ENCODE assay signal across 13 cellular contexts in genomic region chr3:143998266-143998665, GRCh38. TPM values are rescaled to one million over a fixed set of nuclear protein-coding genes. Genes with fewer than 3 reads are reported as not detected.
DNase-seq lines count a peak whose midpoint lies in the region; ATAC-seq lines count a peak whose summit lies in the region.
"Had no signal": no experiment of that assay in that cellular context is flagged by ENCODE, and none has a peak within 500 bp of the region (broad histone marks: within the 10 kb centered on the region; RNA-seq: fewer than 3 reads in every experiment).

No MANE protein-coding gene starts in this region.

- ATAC-seq in GM19043 (IDR thresholded peaks at IDR 0.05; ENCODE audit: low read depth, unreplicated experiment) = peak; percentile 48
- ATAC-seq: activated naive CD4-positive, alpha-beta T cell treated with anti-CD3 and anti-CD28 coated beads, Interleukin-2, amount 50 U/mL, for 72 hours; psoas muscle had no signal

- DNase-seq in HS-5 (ENCODE audit: low read depth) (peak; percentile 86), astrocyte of the hippocampus (ENCODE audit: low read depth, low spot score) (peak; percentile 82), putamen (ENCODE audit: low spot score) (peak; percentile 16), HT-29 (ENCODE audit: low spot score) (no peak), DMS53 treated with DMSO at 0.1 percent for 48 hours (lab: John Stamatoyannopoulos, UW; ENCODE audit: unreplicated experiment) (no peak), AG08395 (ENCODE audit: low spot score) (no peak), NCI-H2196 treated with DMSO at 0.1 percent for 48 hours (lab: John Stamatoyannopoulos, UW; ENCODE audit: unreplicated experiment) (no peak)
- DNase-seq: activated CD4-positive, alpha-beta T cell treated with anti-CD3 and anti-CD28 coated beads for 48 hours; left cardiac atrium; NCI-H146; psoas muscle had no signal

RNA-seq across cellular contexts. Expression of gene DIPK2A, which starts 26.6 kb away (rescaled TPM):
- total RNA-seq in HT-29 (2014; rRNA removed; shearing (Covaris generic)) = 50.2 and 87.1 TPM in 2 replicates

Comparison
In these comparisons a context has a peak if more than half of its experiments do, and no peak if none do; other contexts are left out.
1. DNase-seq: peak in HS-5 (single experiment), astrocyte of the hippocampus (single experiment) and putamen (single experiment); none in HT-29 (single experiment), DMS53 treated with DMSO at 0.1 percent for 48 hours (single experiment), AG08395 (single experiment) and NCI-H2196 treated with DMSO at 0.1 percent for 48 hours (single experiment).